17 cellular contexts compared by ENCODE assay signal in the genomic region with DNA sequence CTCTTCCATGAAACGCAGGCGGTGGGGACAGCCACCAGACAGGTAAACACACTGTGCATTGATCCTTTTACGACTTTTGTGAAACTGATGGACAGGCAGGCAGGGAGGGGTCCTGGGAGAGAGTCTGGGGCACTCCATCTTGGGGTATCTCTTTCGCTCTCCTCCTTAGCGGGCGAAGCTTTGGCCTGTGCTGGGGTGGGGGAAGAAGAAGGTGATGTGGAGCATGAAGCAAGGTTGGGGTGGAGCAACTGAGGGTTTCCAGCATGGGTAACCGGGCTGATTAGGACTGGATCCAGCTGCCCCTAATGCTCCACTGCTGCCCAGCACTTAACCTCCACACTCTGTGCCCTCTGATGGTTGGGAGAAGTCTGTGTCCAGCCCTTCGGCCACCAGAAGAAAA. TPM values are rescaled to one million over a fixed set of nuclear protein-coding genes. Genes with fewer than 3 reads are reported as not detected.
DNase-seq lines count a peak whose midpoint lies in the region; ATAC-seq, FAIRE-seq and TF ChIP-seq lines count a peak whose summit lies in the region.
"Had no signal": no experiment of that assay in that cellular context is flagged by ENCODE, and none has a peak within 500 bp of the region (broad histone marks: within the 10 kb centered on the region; RNA-seq: fewer than 3 reads in every experiment).

No MANE protein-coding gene starts in this region.

- BruUV-seq in HepG2 (replicated peaks; lab: Mats Ljungman, UMichigan) = no TSS peak
- no TSS peak for BruUV-seq in K562 (replicated peaks; lab: Mats Ljungman, UMichigan)

- TF ChIP-seq POLR2A in right lobe of liver (IDR thresholded peaks at IDR 0.05) (no peak), HepG2 (IDR thresholded peaks at IDR 0.05; ENCODE audit: insufficient read depth in 1 of 2, low read depth in 2 of 2, low read length in 2 of 2) (no peak), K562 (conservative IDR thresholded peaks at IDR 0.05) (no peak)

- H3K36me3 ChIP-seq in right lobe of liver (no peaks in the 10 kb centered on the region), HepG2 (replicated peaks in 1 of 2; ENCODE audit: control insufficient read depth in 1 of 2, insufficient read depth in 2 of 2, low read length in 2 of 2) (no peaks in the 10 kb centered on the region), K562 (ENCODE audit: control insufficient read depth, insufficient read depth, low read length) (no peaks in the 10 kb centered on the region), lower lobe of right lung (no peaks in the 10 kb centered on the region)
- H3K36me3 ChIP-seq: BE2C had no signal

- no peaks in the 10 kb centered on the region for H3K27me3 ChIP-seq in right lobe of liver
- peaks cover 2 to 11% of the 10 kb centered on the region in 2 experiments; a peak in 4 of 5 replicates for H3K27me3 ChIP-seq in HepG2 (ENCODE audit: control insufficient read depth in 1 of 2, insufficient read depth in 2 of 2, low read length in 2 of 2)
- peaks cover 19 to 37% of the 10 kb centered on the region in 2 experiments for H3K27me3 ChIP-seq in K562 (ENCODE audit: control insufficient read depth in 2 of 2, insufficient read depth in 2 of 2, low read length in 2 of 2)
- H3K27me3 ChIP-seq in lower lobe of right lung (ENCODE audit: low read depth) = no peaks in the 10 kb centered on the region

- TF ChIP-seq EP300 in HepG2 (IDR thresholded peaks at IDR 0.05; ENCODE audit: low read depth in 2 of 2, low read length in 2 of 2) = no peak
- no peak for TF ChIP-seq EP300 in HepG2 (CRISPR knock-in tag; IDR thresholded peaks at IDR 0.05; ENCODE audit: borderline replicate concordance)
- TF ChIP-seq EP300 in K562 (IDR thresholded peaks at IDR 0.05; ENCODE audit: low read length) = no peak

- no peak for TF ChIP-seq RAD21 in HepG2 (CRISPR knock-in tag; IDR thresholded peaks at IDR 0.05)
- TF ChIP-seq RAD21 in K562 (CRISPR knock-in tag; conservative IDR thresholded peaks at IDR 0.05 in 1 of 2, IDR thresholded peaks at IDR 0.05 in 1 of 2) = no peak

- no peaks in the 10 kb centered on the region for H3K9me1 ChIP-seq in K562 (ENCODE audit: control insufficient read depth, insufficient read depth, low read length)

- H3K4me1 ChIP-seq in right lobe of liver = no peaks in the 10 kb centered on the region
- H3K4me1 ChIP-seq in HepG2 (ENCODE audit: insufficient read depth, low read length) = peaks cover 5% of the 10 kb centered on the region
- peaks cover 0 to 19% of the 10 kb centered on the region in 2 experiments; a peak in 2 of 5 replicates for H3K4me1 ChIP-seq in K562 (replicated peaks in 1 of 2; ENCODE audit: control insufficient read depth in 2 of 2, insufficient read depth in 2 of 2, low read length in 2 of 2)
- H3K4me1 ChIP-seq in lower lobe of right lung = peaks cover 9% of the 10 kb centered on the region
- H3K4me1 ChIP-seq: A549, BE2C had no signal

- H2AFZ ChIP-seq in HepG2 (ENCODE audit: low read length) (no peak overlapping the region), K562 (ENCODE audit: low read depth, low read length) (no peak overlapping the region)

- POLR2A ChIA-PET in HepG2 (lab: Yijun Ruan, JAX) (no interaction called here), K562 (lab: Yijun Ruan, JAX) (interaction anchor here (0.5 to 2.2 kb wide), 4 partner anchors 8 to 32 kb away, joined by 3 to 9 read pairs (median 4); no protein-coding TSS in a partner anchor)

- no peak overlapping the region for H3K4me2 ChIP-seq in HepG2 (ENCODE audit: low read depth, low read length)
- no peak overlapping the region for H3K4me2 ChIP-seq in K562 (ENCODE audit: insufficient read depth, low read length)
- H3K4me2 ChIP-seq: A549 had no signal

- CTCF ChIA-PET in HepG2 (lab: Yijun Ruan, JAX; ENCODE audit: low intra/inter-chr PET ratio, low total read pairs) (no interaction called here), K562 (lab: Yijun Ruan, JAX; ENCODE audit: low intra/inter-chr PET ratio) (no interaction called here)

- H3K4me3 ChIP-seq in right lobe of liver (no peak overlapping the region), HepG2 (replicated peaks in 1 of 3; ENCODE audit: insufficient read depth in 1 of 3, low read depth in 2 of 3, low read length in 3 of 3) (no peak overlapping the region), K562 (no peak overlapping the region), lower lobe of right lung (no peak overlapping the region)
- H3K4me3 ChIP-seq: A549 had no signal

- WGBS in right lobe of liver (ENCODE audit: insufficient coverage, low coverage, low lambda C conversion rate, missing lambda C conversion rate) = 80% methylated on average over 1 of the region's 8 CpGs
- WGBS in HepG2 (ENCODE audit: low lambda C conversion rate) = 69% methylated on average over 8 of the region's 8 CpGs
- 10% methylated on average over 8 of the region's 8 CpGs for WGBS in K562 (ENCODE audit: insufficient coverage, low coverage, missing lambda C conversion rate)

- H3K79me2 ChIP-seq in HepG2 (ENCODE audit: insufficient read depth, low read length) (no peaks in the 10 kb centered on the region), K562 (ENCODE audit: control insufficient read depth, insufficient read depth, low read length) (no peaks in the 10 kb centered on the region)

- TF ChIP-seq CTCF in right lobe of liver (IDR thresholded peaks at IDR 0.05) (no peak), HepG2 (CRISPR knock-in tag; IDR thresholded peaks at IDR 0.05) (no peak), K562 (IDR thresholded peaks at IDR 0.05 in 2 of 3, conservative IDR thresholded peaks at IDR 0.05 in 1 of 3; ENCODE audit: insufficient read depth in 2 of 3, low read depth in 1 of 3, low read length in 3 of 3) (no peak), lower lobe of right lung (IDR thresholded peaks at IDR 0.05) (no peak)

- H3K9me3 ChIP-seq in right lobe of liver = no peaks in the 10 kb centered on the region
- no peaks in the 10 kb centered on the region for H3K9me3 ChIP-seq in HepG2 (ENCODE audit: low read length)
- H3K9me3 ChIP-seq in K562 (replicated peaks; ENCODE audit: control insufficient read depth, insufficient read depth, low read depth, low read length) = no peaks in the 10 kb centered on the region
- H3K9me3 ChIP-seq in lower lobe of right lung = no peaks in the 10 kb centered on the region
- H3K9me3 ChIP-seq: A549, BE2C had no signal

- no peak for ATAC-seq in right lobe of liver
- ATAC-seq in HepG2 = no peak
- no peak for ATAC-seq in K562
- ATAC-seq in lower lobe of right lung = no peak
- no peak for ATAC-seq in HG02852 (IDR thresholded peaks at IDR 0.05; ENCODE audit: unreplicated experiment)

- intact Hi-C loops in right lobe of liver (cut with DNase I) = no loop called here
- intact Hi-C loops in HepG2 (cut with micrococcal nuclease; ENCODE audit: unreplicated experiment) = no loop called here
- intact Hi-C loops in K562 (cut with micrococcal nuclease) = loop anchor here (10.0 kb wide), 3 partner anchors 108 to 168 kb away; no protein-coding TSS in a partner anchor
- intact Hi-C loops in lower lobe of right lung (cut with DNase I) = no loop called here

- H4K20me1 ChIP-seq in HepG2 (ENCODE audit: insufficient read depth, low read length) = no peaks in the 10 kb centered on the region
- no peaks in the 10 kb centered on the region for H4K20me1 ChIP-seq in K562 (replicated peaks; ENCODE audit: control insufficient read depth, insufficient read depth, low read length)

- H3K27ac ChIP-seq in right lobe of liver (no peak overlapping the region), HepG2 (ENCODE audit: extremely low read length, insufficient read depth, low read length) (no peak overlapping the region), K562 (ENCODE audit: extremely low read depth, low read depth, low read length) (no peak overlapping the region), lower lobe of right lung (no peak overlapping the region)
- H3K27ac ChIP-seq: A549, C4-2B had no signal

- in situ Hi-C loops in HepG2 (cut with HindIII; ENCODE audit: extremely low pct_ligation_motif_present, low pct_unique_long_range_greater_than_20kb) = no loop called here
- in situ Hi-C loops in K562 (cut with MboI) = loop anchor here (10.0 kb wide), 1 partner anchor 1908 kb away; no protein-coding TSS in a partner anchor

- peak in 2 of 3 donors; percentile 13 to 18 for DNase-seq in right lobe of liver
- DNase-seq in HepG2 (ENCODE audit: low spot score) = no peak
- DNase-seq in K562 (ENCODE audit: extremely low read depth in 1 of 4, low spot score in 3 of 4) = no peak
- peak; percentile 26 for DNase-seq in lower lobe of right lung
- no peak for DNase-seq in DMS53 (lab: John Stamatoyannopoulos, UW)
- DNase-seq: BE2C; CD4-positive, alpha-beta memory T cell; DMS79 treated with DMSO at 0.1 percent for 48 hours; GDM1; HCEC 1CT; HFFc6; IMR-90 had no signal

- FAIRE-seq in HepG2 (lab: Jason Lieb, UNC) (no peak), K562 (lab: Jason Lieb, UNC) (no peak)
- FAIRE-seq: A549, GM12892, H1 had no signal

- H3K9ac ChIP-seq in HepG2 (ENCODE audit: insufficient read depth, low read depth, low read length) (no peak overlapping the region), K562 (ENCODE audit: insufficient read depth in 1 of 2, low read depth in 2 of 2, low read length in 2 of 2) (no peak overlapping the region)

RNA-seq across cellular contexts. Expression of gene MUC20, which starts 25.6 kb away (rescaled TPM):
- 10 to 100 TPM in 4 of 6 experiments, 1 to 10 TPM in 2; 1.9 to 40.7 (median 22.6) TPM for total RNA-seq in right lobe of liver
- total RNA-seq in HepG2 (2016; rRNA removed; fragmentation: Illumina TruSeq; extraction: Trizol) = 0.24 TPM in 1 of 2 replicates, not detected in the other
- total RNA-seq in HepG2 (2016; cell fraction: cytosol; rRNA removed; fragmentation: Illumina TruSeq; extraction: Trizol; ENCODE audit: low read depth) = not detected in 2 replicates
- 0.09 TPM in 1 of 2 replicates, not detected in the other for total RNA-seq in HepG2 (2016; cell fraction: insoluble cytoplasmic fraction; rRNA removed; fragmentation: Illumina TruSeq; extraction: Trizol)
- total RNA-seq in HepG2 (2016; cell fraction: membrane; rRNA removed; fragmentation: Illumina TruSeq; extraction: Trizol) = not detected in 2 replicates
- 0.34 TPM in 1 of 2 replicates, not detected in the other for total RNA-seq in HepG2 (2016; cell fraction: nucleus; rRNA removed; fragmentation: Illumina TruSeq; extraction: Trizol)
- 0.83 and 1.2 TPM in 2 replicates for polyA plus RNA-seq in HepG2 (2011; rRNA removed)
- polyA plus RNA-seq in HepG2 (2011; cell fraction: cytosol; rRNA removed) = 0.35 and 0.39 TPM in 2 replicates
- 4.6 and 6.0 TPM in 2 replicates for polyA plus RNA-seq in HepG2 (2011; cell fraction: nucleus; rRNA removed)
- polyA plus RNA-seq in HepG2 (2012) = 1.5 and 1.9 TPM in 2 replicates
- 0.11 TPM in 1 of 2 replicates, not detected in the other for polyA plus RNA-seq in HepG2 (2016; cell fraction: cytosol; fragmentation: Illumina TruSeq; extraction: Trizol; ENCODE audit: low read depth)
- 0.23 TPM in 1 of 2 replicates, not detected in the other for polyA plus RNA-seq in HepG2 (2016; cell fraction: insoluble cytoplasmic fraction; fragmentation: Illumina TruSeq; extraction: Trizol; ENCODE audit: low read depth)
- 0.16 and 0.24 TPM in 2 replicates for polyA plus RNA-seq in HepG2 (2016; cell fraction: membrane; fragmentation: Illumina TruSeq; extraction: Trizol; ENCODE audit: low read depth)
- 0.79 and 1.7 TPM in 2 replicates for polyA plus RNA-seq in HepG2 (2016; cell fraction: nucleus; fragmentation: Illumina TruSeq; extraction: Trizol; ENCODE audit: insufficient read depth, low read depth)
- polyA minus RNA-seq in HepG2 (2011; rRNA and poly(A)+ RNA removed; ENCODE audit: low replicate concordance) = 0.23 and 0.48 TPM in 2 replicates
- not detected in 2 replicates for polyA minus RNA-seq in HepG2 (2011; cell fraction: cytosol; rRNA and poly(A)+ RNA removed)
- 1.2 TPM in 1 of 2 replicates, not detected in the other for polyA minus RNA-seq in HepG2 (2011; cell fraction: nucleus; rRNA and poly(A)+ RNA removed)
- 0.51 and 0.63 TPM in 2 replicates for total RNA-seq in K562 (2011; cell fraction: chromatin; rRNA removed; ENCODE audit: low replicate concordance)
- total RNA-seq in K562 (2011; cell fraction: nucleolus; rRNA removed) = 0.17 and 0.39 TPM in 2 replicates
- not detected in 2 replicates for total RNA-seq in K562 (2011; cell fraction: nucleoplasm; rRNA removed)
- total RNA-seq in K562 (2014; rRNA removed) = not detected in 2 replicates
- total RNA-seq in K562 (2014; rRNA removed; fragmentation: Illumina TruSeq; extraction: Trizol) = not detected in 2 replicates
- total RNA-seq in K562 (2015; rRNA removed; fragmentation: Illumina TruSeq; extraction: Trizol) = 0.18 TPM in 1 of 2 replicates, not detected in the other
- total RNA-seq in K562 (2021) = 0.16 and 0.25 TPM in 2 replicates
- polyA plus RNA-seq in K562 (2011; rRNA removed) = 0.11 and 0.15 TPM in 2 replicates
- polyA plus RNA-seq in K562 (2011; cell fraction: cytosol; rRNA removed) = 0.09 and 0.12 TPM in 2 replicates
- polyA plus RNA-seq in K562 (2011; cell fraction: nucleus; rRNA removed) = 0.41 and 0.63 TPM in 2 replicates
- polyA plus RNA-seq in K562 (2012) = 0.22 and 1.2 TPM in 2 replicates
- polyA plus RNA-seq in K562 (2014; fragmentation: Illumina TruSeq; extraction: Trizol) = 0.15 and 0.44 TPM in 2 replicates
- under 1 TPM in 1 of 2 experiments, not detected in 1; 0.03 TPM for polyA plus RNA-seq in K562 (2014; fragmentation: Nextera tagmentation; extraction: Ambion mirVana)
- 0.22 and 0.23 TPM in 2 replicates for polyA plus RNA-seq in K562 (2014; rRNA removed)
- not detected in 2 replicates for polyA minus RNA-seq in K562 (2011; rRNA and poly(A)+ RNA removed)
- not detected in 2 replicates for polyA minus RNA-seq in K562 (2011; cell fraction: cytosol; rRNA and poly(A)+ RNA removed)
- not detected in 2 replicates for polyA minus RNA-seq in K562 (2011; cell fraction: nucleus; rRNA and poly(A)+ RNA removed)
- 14.3 TPM for total RNA-seq in lower lobe of right lung
- total RNA-seq: IMR-90 had no signal

Comparison
In these comparisons a context has a peak if more than half of its experiments do, and no peak if none do; other contexts are left out.
1. DNase-seq: peak in right lobe of liver (2 of 3) and lower lobe of right lung (single experiment); none in HepG2 (single experiment), K562 (0 of 4) and DMS53 (single experiment).